Comparison of ENCODE assay signal across 7 cellular contexts in genomic region chr2:111347695-111348094, GRCh38.
DNase-seq lines count a peak whose midpoint lies in the region; ATAC-seq, FAIRE-seq and TF ChIP-seq lines count a peak whose summit lies in the region.
"Not testable (repeated sequence)": the region's sequence is repeated elsewhere in the genome, so short reads cannot be mapped to it uniquely, and the experiment has no call there.

No MANE protein-coding gene starts in this region.

- H3F3A ChIP-seq in PC-3 (ENCODE audit: low read length, unreplicated experiment), result not testable (repeated sequence)

- not testable (repeated sequence) for H2AFZ ChIP-seq in PC-3 (ENCODE audit: low read length)

- H3K4me1 ChIP-seq in PC-3 (ENCODE audit: insufficient read depth, low read length); right lobe of liver; pancreas: not testable (repeated sequence)
- peaks cover 0 to 14% (median 0%) of the 10 kb centered on the region in 9 donors for H3K4me1 ChIP-seq in heart right ventricle

- H3K4me3 ChIP-seq in PC-3 (ENCODE audit: low read length); heart right ventricle; right lobe of liver; pancreas: not testable (repeated sequence)

- H4K20me1 ChIP-seq in PC-3 (ENCODE audit: low read length), result not testable (repeated sequence)

- ATAC-seq in PC-3 (peak; percentile 35; the same call in 1 of the 2 replicates), SK-N-SH treated with all-trans-retinoic acid at 6 μM for 48 hours (peak; percentile 32), esophagus mucosa (peak; percentile 25), heart right ventricle (peak in 7 of 8 donors; percentile 39 to 73 (median 46)), left colon (peak; percentile 32), right lobe of liver (peak; percentile 27 to 56 (median 47)), pancreas (peak in 3 of 4 donors; percentile 48 to 67 (median 61))

- WGBS in heart right ventricle, 2 donors, result no CpG with 5 or more reads among the region's 1 CpG
- WGBS in right lobe of liver (ENCODE audit: insufficient coverage, low coverage, low lambda C conversion rate, missing lambda C conversion rate), result no CpG with 5 or more reads among the region's 1 CpG
- no CpG with 5 or more reads among the region's 1 CpG for WGBS in pancreas, 2 donors

- FAIRE-seq in pancreas (lab: Jason Lieb, UNC), result not testable (repeated sequence)

- POLR2A ChIA-PET in PC-3 (lab: Charles Lee; ENCODE audit: unreplicated experiment), result not testable (repeated sequence)

- TF ChIP-seq POLR2A in right lobe of liver (IDR thresholded peaks at IDR 0.05), result not testable (repeated sequence)

- CTCF ChIA-PET in PC-3 (lab: Charles Lee), result not testable (repeated sequence)

- TF ChIP-seq CTCF in PC-3 (conservative IDR thresholded peaks at IDR 0.05; ENCODE audit: low read depth, low read length); heart right ventricle (IDR thresholded peaks at IDR 0.05); right lobe of liver (IDR thresholded peaks at IDR 0.05); pancreas (IDR thresholded peaks at IDR 0.05): not testable (repeated sequence)

- intact Hi-C loops in PC-3 (cut with micrococcal nuclease); heart right ventricle (cut with DNase I); left colon (cut with DNase I, micrococcal nuclease); right lobe of liver (cut with DNase I); pancreas (cut with DNase I): not testable (repeated sequence)

- not testable (repeated sequence) for H3K79me2 ChIP-seq in PC-3 (ENCODE audit: low read length)

- not testable (repeated sequence) for H3K9ac ChIP-seq in PC-3 (ENCODE audit: low read length)

- H3K9me3 ChIP-seq in PC-3 (ENCODE audit: low read length); heart right ventricle; right lobe of liver; pancreas: not testable (repeated sequence)

- not testable (repeated sequence) for H3K9me2 ChIP-seq in PC-3 (replicated peaks; ENCODE audit: low read length)

- H3K27me3 ChIP-seq in PC-3 (ENCODE audit: low read length); heart right ventricle; right lobe of liver; pancreas: not testable (repeated sequence)

- not testable (repeated sequence) for H3K36me3 ChIP-seq in PC-3 (ENCODE audit: low read depth, low read length); heart right ventricle; right lobe of liver; pancreas

- not testable (repeated sequence) for H3K27ac ChIP-seq in PC-3 (ENCODE audit: low read length); heart right ventricle; right lobe of liver; pancreas

- not testable (repeated sequence) for BruUV-seq in PC-3 (replicated peaks; lab: Mats Ljungman, UMichigan)

- not testable (repeated sequence) for H3K4me2 ChIP-seq in PC-3 (ENCODE audit: low read length)

- DNase-seq in PC-3, heart right ventricle, left colon, right lobe of liver, pancreas: not testable (repeated sequence)
